1 cellular context compared by ENCODE assay signal in the genomic region with DNA sequence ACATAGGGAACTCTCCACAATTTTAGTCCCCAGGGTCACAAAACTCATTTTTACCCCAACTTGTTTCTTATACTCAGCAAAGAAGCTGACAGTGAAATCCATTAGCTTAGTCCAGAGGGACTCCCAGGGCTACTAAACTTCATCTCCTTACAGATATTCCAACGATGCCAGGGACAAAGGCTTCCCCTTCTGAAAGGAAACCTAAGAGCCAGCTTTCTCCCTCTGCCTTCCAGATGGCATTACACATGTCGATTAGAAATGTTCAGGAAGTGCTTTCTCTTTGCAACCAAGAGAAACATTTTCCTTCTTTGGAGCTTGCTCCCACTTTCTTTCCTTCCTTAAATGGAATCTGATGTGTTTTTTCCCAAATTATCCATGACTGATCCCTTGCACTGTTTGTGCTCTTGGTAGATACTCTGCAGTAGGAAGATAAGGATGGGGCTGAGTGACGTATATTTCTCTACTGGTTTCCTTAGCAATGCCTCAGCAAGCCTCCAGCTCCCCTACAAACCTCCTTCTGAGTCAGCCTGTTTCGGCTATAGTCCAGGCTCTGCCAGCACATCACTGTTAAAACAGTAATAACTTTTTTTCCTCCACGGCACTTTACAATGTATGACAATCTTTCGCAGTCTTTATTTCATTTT.
TF ChIP-seq lines count a peak whose summit lies in the region.

No MANE protein-coding gene starts in this region.

TF ChIP-seq in GM23338, 12 proteins besides CTCF, POLR2A, EP300 and RAD21:
- no peak for TF ChIP-seq EZH2phosphoT487 (IDR thresholded peaks at IDR 0.05; ENCODE audit: unreplicated experiment)
- no peak for TF ChIP-seq CREB1 (CRISPR knock-in tag; IDR thresholded peaks at IDR 0.05; ENCODE audit: low read depth)
- no peak for TF ChIP-seq JUNB (IDR thresholded peaks at IDR 0.05; ENCODE audit: unreplicated experiment)
- TF ChIP-seq POLR2AphosphoS5 (IDR thresholded peaks at IDR 0.05; ENCODE audit: low read depth), result no peak
- no peak for TF ChIP-seq ZNF331 (CRISPR knock-in tag; IDR thresholded peaks at IDR 0.05; ENCODE audit: low read depth)
- TF ChIP-seq, protein P1, sequence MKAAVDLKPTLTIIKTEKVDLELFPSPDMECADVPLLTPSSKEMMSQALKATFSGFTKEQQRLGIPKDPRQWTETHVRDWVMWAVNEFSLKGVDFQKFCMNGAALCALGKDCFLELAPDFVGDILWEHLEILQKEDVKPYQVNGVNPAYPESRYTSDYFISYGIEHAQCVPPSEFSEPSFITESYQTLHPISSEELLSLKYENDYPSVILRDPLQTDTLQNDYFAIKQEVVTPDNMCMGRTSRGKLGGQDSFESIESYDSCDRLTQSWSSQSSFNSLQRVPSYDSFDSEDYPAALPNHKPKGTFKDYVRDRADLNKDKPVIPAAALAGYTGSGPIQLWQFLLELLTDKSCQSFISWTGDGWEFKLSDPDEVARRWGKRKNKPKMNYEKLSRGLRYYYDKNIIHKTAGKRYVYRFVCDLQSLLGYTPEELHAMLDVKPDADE (IDR thresholded peaks at IDR 0.05), result no peak
- no peak for TF ChIP-seq ZNF114 (CRISPR knock-in tag; IDR thresholded peaks at IDR 0.05)
- TF ChIP-seq, protein P2, sequence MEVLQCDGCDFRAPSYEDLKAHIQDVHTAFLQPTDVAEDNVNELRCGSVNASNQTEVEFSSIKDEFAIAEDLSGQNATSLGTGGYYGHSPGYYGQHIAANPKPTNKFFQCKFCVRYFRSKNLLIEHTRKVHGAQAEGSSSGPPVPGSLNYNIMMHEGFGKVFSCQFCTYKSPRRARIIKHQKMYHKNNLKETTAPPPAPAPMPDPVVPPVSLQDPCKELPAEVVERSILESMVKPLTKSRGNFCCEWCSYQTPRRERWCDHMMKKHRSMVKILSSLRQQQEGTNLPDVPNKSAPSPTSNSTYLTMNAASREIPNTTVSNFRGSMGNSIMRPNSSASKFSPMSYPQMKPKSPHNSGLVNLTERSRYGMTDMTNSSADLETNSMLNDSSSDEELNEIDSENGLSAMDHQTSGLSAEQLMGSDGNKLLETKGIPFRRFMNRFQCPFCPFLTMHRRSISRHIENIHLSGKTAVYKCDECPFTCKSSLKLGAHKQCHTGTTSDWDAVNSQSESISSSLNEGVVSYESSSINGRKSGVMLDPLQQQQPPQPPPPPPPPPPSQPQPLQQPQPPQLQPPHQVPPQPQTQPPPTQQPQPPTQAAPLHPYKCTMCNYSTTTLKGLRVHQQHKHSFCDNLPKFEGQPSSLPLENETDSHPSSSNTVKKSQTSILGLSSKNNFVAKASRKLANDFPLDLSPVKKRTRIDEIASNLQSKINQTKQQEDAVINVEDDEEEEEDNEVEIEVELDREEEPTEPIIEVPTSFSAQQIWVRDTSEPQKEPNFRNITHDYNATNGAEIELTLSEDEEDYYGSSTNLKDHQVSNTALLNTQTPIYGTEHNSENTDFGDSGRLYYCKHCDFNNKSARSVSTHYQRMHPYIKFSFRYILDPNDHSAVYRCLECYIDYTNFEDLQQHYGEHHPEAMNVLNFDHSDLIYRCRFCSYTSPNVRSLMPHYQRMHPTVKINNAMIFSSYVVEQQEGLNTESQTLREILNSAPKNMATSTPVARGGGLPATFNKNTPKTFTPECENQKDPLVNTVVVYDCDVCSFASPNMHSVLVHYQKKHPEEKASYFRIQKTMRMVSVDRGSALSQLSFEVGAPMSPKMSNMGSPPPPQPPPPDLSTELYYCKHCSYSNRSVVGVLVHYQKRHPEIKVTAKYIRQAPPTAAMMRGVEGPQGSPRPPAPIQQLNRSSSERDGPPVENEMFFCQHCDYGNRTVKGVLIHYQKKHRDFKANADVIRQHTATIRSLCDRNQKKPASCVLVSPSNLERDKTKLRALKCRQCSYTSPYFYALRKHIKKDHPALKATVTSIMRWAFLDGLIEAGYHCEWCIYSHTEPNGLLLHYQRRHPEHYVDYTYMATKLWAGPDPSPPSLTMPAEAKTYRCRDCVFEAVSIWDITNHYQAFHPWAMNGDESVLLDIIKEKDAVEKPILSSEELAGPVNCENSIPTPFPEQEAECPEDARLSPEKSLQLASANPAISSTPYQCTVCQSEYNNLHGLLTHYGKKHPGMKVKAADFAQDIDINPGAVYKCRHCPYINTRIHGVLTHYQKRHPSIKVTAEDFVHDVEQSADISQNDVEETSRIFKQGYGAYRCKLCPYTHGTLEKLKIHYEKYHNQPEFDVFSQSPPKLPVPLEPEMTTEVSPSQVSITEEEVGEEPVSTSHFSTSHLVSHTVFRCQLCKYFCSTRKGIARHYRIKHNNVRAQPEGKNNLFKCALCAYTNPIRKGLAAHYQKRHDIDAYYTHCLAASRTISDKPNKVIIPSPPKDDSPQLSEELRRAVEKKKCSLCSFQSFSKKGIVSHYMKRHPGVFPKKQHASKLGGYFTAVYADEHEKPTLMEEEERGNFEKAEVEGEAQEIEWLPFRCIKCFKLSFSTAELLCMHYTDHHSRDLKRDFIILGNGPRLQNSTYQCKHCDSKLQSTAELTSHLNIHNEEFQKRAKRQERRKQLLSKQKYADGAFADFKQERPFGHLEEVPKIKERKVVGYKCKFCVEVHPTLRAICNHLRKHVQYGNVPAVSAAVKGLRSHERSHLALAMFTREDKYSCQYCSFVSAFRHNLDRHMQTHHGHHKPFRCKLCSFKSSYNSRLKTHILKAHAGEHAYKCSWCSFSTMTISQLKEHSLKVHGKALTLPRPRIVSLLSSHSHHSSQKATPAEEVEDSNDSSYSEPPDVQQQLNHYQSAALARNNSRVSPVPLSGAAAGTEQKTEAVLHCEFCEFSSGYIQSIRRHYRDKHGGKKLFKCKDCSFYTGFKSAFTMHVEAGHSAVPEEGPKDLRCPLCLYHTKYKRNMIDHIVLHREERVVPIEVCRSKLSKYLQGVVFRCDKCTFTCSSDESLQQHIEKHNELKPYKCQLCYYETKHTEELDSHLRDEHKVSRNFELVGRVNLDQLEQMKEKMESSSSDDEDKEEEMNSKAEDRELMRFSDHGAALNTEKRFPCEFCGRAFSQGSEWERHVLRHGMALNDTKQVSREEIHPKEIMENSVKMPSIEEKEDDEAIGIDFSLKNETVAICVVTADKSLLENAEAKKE (CRISPR knock-in tag; IDR thresholded peaks at IDR 0.05), result no peak
- no peak for TF ChIP-seq STAT1 (IDR thresholded peaks at IDR 0.05; ENCODE audit: unreplicated experiment)
- TF ChIP-seq, protein P3, sequence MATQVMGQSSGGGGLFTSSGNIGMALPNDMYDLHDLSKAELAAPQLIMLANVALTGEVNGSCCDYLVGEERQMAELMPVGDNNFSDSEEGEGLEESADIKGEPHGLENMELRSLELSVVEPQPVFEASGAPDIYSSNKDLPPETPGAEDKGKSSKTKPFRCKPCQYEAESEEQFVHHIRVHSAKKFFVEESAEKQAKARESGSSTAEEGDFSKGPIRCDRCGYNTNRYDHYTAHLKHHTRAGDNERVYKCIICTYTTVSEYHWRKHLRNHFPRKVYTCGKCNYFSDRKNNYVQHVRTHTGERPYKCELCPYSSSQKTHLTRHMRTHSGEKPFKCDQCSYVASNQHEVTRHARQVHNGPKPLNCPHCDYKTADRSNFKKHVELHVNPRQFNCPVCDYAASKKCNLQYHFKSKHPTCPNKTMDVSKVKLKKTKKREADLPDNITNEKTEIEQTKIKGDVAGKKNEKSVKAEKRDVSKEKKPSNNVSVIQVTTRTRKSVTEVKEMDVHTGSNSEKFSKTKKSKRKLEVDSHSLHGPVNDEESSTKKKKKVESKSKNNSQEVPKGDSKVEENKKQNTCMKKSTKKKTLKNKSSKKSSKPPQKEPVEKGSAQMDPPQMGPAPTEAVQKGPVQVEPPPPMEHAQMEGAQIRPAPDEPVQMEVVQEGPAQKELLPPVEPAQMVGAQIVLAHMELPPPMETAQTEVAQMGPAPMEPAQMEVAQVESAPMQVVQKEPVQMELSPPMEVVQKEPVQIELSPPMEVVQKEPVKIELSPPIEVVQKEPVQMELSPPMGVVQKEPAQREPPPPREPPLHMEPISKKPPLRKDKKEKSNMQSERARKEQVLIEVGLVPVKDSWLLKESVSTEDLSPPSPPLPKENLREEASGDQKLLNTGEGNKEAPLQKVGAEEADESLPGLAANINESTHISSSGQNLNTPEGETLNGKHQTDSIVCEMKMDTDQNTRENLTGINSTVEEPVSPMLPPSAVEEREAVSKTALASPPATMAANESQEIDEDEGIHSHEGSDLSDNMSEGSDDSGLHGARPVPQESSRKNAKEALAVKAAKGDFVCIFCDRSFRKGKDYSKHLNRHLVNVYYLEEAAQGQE (IDR thresholded peaks at IDR 0.05; ENCODE audit: unreplicated experiment), result no peak
- TF ChIP-seq NANOG (IDR thresholded peaks at IDR 0.05; ENCODE audit: borderline replicate concordance), result no peak
- no peak for TF ChIP-seq EZH2 (IDR thresholded peaks at IDR 0.05; ENCODE audit: low read depth, unreplicated experiment)
